In the genomic region with DNA sequence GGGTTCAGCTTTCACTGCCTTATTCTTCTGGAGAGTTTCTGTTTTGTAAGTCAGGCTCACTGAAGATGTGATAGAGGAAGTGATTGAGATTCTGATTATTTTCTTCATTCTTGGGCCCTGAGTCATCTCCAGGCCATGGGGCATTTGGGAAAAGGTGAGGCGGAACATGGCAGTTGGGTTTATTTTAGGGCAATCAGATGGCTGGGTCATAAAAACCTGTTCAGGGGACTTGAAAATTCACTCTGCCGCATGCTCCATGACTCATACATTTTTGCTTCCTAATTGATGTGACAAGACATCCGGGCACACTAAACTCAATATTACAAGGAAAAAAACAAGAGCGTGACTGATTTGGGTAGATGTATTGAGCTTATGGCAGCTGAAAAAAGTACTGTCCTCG, we compare ENCODE assay signal across 11 cellular contexts.
DNase-seq lines count a peak whose midpoint lies in the region; ATAC-seq and TF ChIP-seq lines count a peak whose summit lies in the region.
"Had no signal": no experiment of that assay in that cellular context is flagged by ENCODE, and none has a peak within 500 bp of the region (broad histone marks: within the 10 kb centered on the region; RNA-seq: fewer than 3 reads in every experiment).

No MANE protein-coding gene starts in this region.

- WGBS in heart left ventricle, 4 donors: 53 to 67% (median 63%) methylated on average over 5 of the region's 5 CpGs

- no peaks in the 10 kb centered on the region for H3K79me2 ChIP-seq in osteoblast (ENCODE audit: insufficient read depth, low read length)
- H3K79me2 ChIP-seq in MM.1S (ENCODE audit: low read length): no peaks in the 10 kb centered on the region

- TF ChIP-seq CTCF in Panc1 (IDR thresholded peaks at IDR 0.05): no peak
- TF ChIP-seq CTCF in osteoblast (IDR thresholded peaks at IDR 0.05; ENCODE audit: extremely low read depth, low read depth, low read length): no peak
- TF ChIP-seq CTCF in heart left ventricle (IDR thresholded peaks at IDR 0.05): no peak
- no peak for TF ChIP-seq CTCF in MM.1S (IDR thresholded peaks at IDR 0.05; ENCODE audit: low read length)

- H3K4me1 ChIP-seq in Panc1 (ENCODE audit: control insufficient read depth, insufficient read depth, low read length) (peaks cover 6% of the 10 kb centered on the region; the same call in 1 of the 2 replicates), osteoblast (ENCODE audit: insufficient read depth, low read length) (peaks cover 22% of the 10 kb centered on the region), heart left ventricle (peaks cover 0 to 53% (median 16%) of the 10 kb centered on the region in 12 donors), MM.1S (ENCODE audit: low read length) (no peaks in the 10 kb centered on the region)

- no TSS peak for BruUV-seq in Panc1 (replicated peaks; lab: Mats Ljungman, UMichigan)

- no peaks in the 10 kb centered on the region for H3F3A ChIP-seq in MM.1S (ENCODE audit: insufficient read depth, low read length)

- H2AFZ ChIP-seq in osteoblast (ENCODE audit: low read length): no peak overlapping the region
- H2AFZ ChIP-seq in MM.1S (ENCODE audit: low read length): no peak overlapping the region

- no peaks in the 10 kb centered on the region for H4K20me1 ChIP-seq in osteoblast (ENCODE audit: insufficient read depth, low read length)
- no peaks in the 10 kb centered on the region for H4K20me1 ChIP-seq in MM.1S (ENCODE audit: insufficient read depth, low read length)

- H3K27me3 ChIP-seq in Panc1 (ENCODE audit: control insufficient read depth, insufficient read depth, low read length): no peaks in the 10 kb centered on the region
- no peaks in the 10 kb centered on the region for H3K27me3 ChIP-seq in osteoblast (ENCODE audit: insufficient read depth, low read length)
- no peaks in the 10 kb centered on the region for H3K27me3 ChIP-seq in heart left ventricle
- H3K27me3 ChIP-seq in MM.1S (replicated peaks; ENCODE audit: insufficient read depth, low read length): no peaks in the 10 kb centered on the region

- POLR2A ChIA-PET in Panc1 (lab: Charles Lee): no interaction called here

- H3K9ac ChIP-seq in MM.1S (ENCODE audit: low read length): no peak overlapping the region

- TF ChIP-seq POLR2A in heart left ventricle (IDR thresholded peaks at IDR 0.05): no peak

- DNase-seq in ELR (ENCODE audit: low read depth) (peak; percentile 90), Panc1 (ENCODE audit: low read depth, low spot score) (peak; percentile 71), epithelial cell of prostate (ENCODE audit: low read depth, low spot score) (peak; percentile 51), osteoblast (ENCODE audit: insufficient read length, low spot score, missing footprints) (no peak), heart left ventricle (no peak), MM.1S (no peak)
- no peak for DNase-seq in stimulated activated CD4-positive, alpha-beta T cell treated with anti-CD3 and anti-CD28 coated beads, Interleukin-4, amount 100 ng/mL, for 24 hours
- DNase-seq: DND-41, NCI-H2171 had no signal

- H3K27ac ChIP-seq in Panc1 (ENCODE audit: low read length): no peak overlapping the region
- peak overlapping the region; percentile 88 for H3K27ac ChIP-seq in epithelial cell of prostate
- peak overlapping the region; percentile 19 for H3K27ac ChIP-seq in osteoblast (ENCODE audit: low read depth, low read length)
- H3K27ac ChIP-seq in heart left ventricle: peak overlapping the region in 1 of 12 donors; percentile 38
- no peak overlapping the region for H3K27ac ChIP-seq in MM.1S (ENCODE audit: low read length)
- H3K27ac ChIP-seq: VCaP had no signal

- ATAC-seq in Panc1: peak; percentile 77
- ATAC-seq in heart left ventricle: no peak
- ATAC-seq in HG03354 (IDR thresholded peaks at IDR 0.05; ENCODE audit: poor library complexity, severe bottlenecking, unreplicated experiment): no peak

- H3K4me2 ChIP-seq in osteoblast (ENCODE audit: insufficient read depth, low read length) (peak overlapping the region; percentile 49), MM.1S (ENCODE audit: low read depth, low read length) (no peak overlapping the region)

- intact Hi-C loops in Panc1 (cut with micrococcal nuclease; ENCODE audit: unreplicated experiment): no loop called here
- intact Hi-C loops in heart left ventricle (cut with DNase I): no loop called here

- no peak overlapping the region for H3K4me3 ChIP-seq in Panc1 (ENCODE audit: low read depth in 2 of 2, low read length in 2 of 2)
- peak overlapping the region; percentile 15 for H3K4me3 ChIP-seq in osteoblast (ENCODE audit: insufficient read depth, low read length)
- no peak overlapping the region for H3K4me3 ChIP-seq in heart left ventricle
- H3K4me3 ChIP-seq in MM.1S (ENCODE audit: low read length): no peak overlapping the region

- H3K9me3 ChIP-seq in Panc1 (ENCODE audit: control insufficient read depth, insufficient read depth, low read depth, low read length) (no peaks in the 10 kb centered on the region), osteoblast (ENCODE audit: low read depth, low read length) (no peaks in the 10 kb centered on the region), heart left ventricle (no peaks in the 10 kb centered on the region), MM.1S (replicated peaks; ENCODE audit: insufficient read depth, low read length) (no peaks in the 10 kb centered on the region)

- H3K36me3 ChIP-seq in Panc1 (ENCODE audit: control insufficient read depth, insufficient read depth, low read length) (no peaks in the 10 kb centered on the region), osteoblast (ENCODE audit: insufficient read depth, low read length) (no peaks in the 10 kb centered on the region), heart left ventricle (no peaks in the 10 kb centered on the region), MM.1S (replicated peaks; ENCODE audit: insufficient read depth, low read length) (no peaks in the 10 kb centered on the region)

- CTCF ChIA-PET in Panc1 (lab: Charles Lee): interaction anchor here (0.6 kb wide), 1 partner anchor 131 kb away, joined by 7 read pairs; no protein-coding TSS in a partner anchor

- no peaks in the 10 kb centered on the region for H3K9me2 ChIP-seq in MM.1S (replicated peaks; ENCODE audit: insufficient read depth, low read length)

- in situ Hi-C loops in Panc1 (cut with HindIII; ENCODE audit: low pct_unique_long_range_greater_than_20kb, low sequenced_read_pairs): no loop called here

Comparison
In these comparisons a context has a peak if more than half of its experiments do, and no peak if none do; other contexts are left out.
1. DNase-seq: peak in ELR (single experiment), Panc1 (single experiment) and epithelial cell of prostate (single experiment); none in osteoblast (single experiment), heart left ventricle (0 of 5), MM.1S (single experiment) and stimulated activated CD4-positive, alpha-beta T cell treated with anti-CD3 and anti-CD28 coated beads, Interleukin-4, amount 100 ng/mL, for 24 hours (single experiment).
2. H3K27ac ChIP-seq: peak in epithelial cell of prostate (single experiment) and osteoblast (single experiment); none in Panc1 (single experiment) and MM.1S (single experiment).